ENCODE assay signal across 8 cellular contexts in the genomic region with DNA sequence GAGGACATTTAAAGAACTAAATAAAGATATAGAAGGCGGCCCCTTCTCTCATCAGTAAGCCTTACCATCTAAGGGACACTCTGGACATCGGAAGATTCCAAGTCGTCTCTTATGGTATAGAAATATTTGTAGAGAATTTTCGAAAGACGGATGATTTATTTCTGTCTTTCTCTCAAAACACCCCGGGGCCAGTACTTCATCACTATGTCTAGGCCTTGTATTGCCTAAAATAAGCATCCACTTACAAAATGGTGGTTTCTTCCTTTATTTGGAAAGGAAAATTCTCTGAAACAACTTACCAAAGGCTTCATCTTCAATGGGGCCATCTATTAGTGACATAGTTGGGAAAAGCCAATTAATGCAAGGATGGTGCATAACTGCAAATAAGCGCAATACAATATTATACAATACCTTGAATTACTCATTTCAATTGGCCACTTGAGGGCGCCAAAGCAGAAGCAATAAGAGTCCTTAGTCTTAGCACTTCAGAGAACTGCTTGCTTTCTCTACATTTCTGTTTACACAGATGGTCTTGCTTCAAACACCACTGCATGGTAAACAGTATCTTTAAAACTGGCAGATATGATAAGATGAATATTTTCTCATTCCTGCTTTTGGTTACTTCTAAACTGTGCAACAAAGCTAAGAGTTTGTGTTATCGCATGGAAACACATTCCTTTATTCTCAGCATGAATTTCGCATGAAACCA.
DNase-seq lines count a peak whose midpoint lies in the region; ATAC-seq lines count a peak whose summit lies in the region.

No MANE protein-coding gene starts in this region.

- DNase-seq in ELF-1 (ENCODE audit: low read depth, low spot score) (peak; percentile 16), KG1 (lab: John Stamatoyannopoulos, UW) (peak; percentile 25), SIG-M5 (lab: John Stamatoyannopoulos, UW) (peak; percentile 5), germinal center (ENCODE audit: low spot score) (peak; percentile 22), pons (ENCODE audit: low spot score) (peak; percentile 85)
- DNase-seq in activated effector memory CD4-positive, alpha-beta T cell treated with anti-CD3 and anti-CD28 coated beads, Interleukin-2, amount 50 U/mL, for 16 hours: peak; percentile 81

- peak; percentile 95 for ATAC-seq in GM21737 (IDR thresholded peaks at IDR 0.05; ENCODE audit: unreplicated experiment)
- no peak for ATAC-seq in HG03439 (IDR thresholded peaks at IDR 0.05; ENCODE audit: unreplicated experiment)

Comparison
In these comparisons a context has a peak if more than half of its experiments do, and no peak if none do; other contexts are left out.
1. DNase-seq: peak in every context shown above with its lines; median percentile 85 in pons; 81 in activated effector memory CD4-positive, alpha-beta T cell treated with anti-CD3 and anti-CD28 coated beads, Interleukin-2, amount 50 U/mL, for 16 hours; 25 in KG1; 22 in germinal center; 16 in ELF-1; 5 in SIG-M5.